12 cellular contexts compared by ENCODE assay signal in genomic region chr17:4735825-4736651, GRCh38. TPM values are rescaled to one million over a fixed set of nuclear protein-coding genes. Genes with fewer than 3 reads are reported as not detected.
DNase-seq lines count a peak whose midpoint lies in the region; ATAC-seq and TF ChIP-seq lines count a peak whose summit lies in the region.
"Had no signal": no experiment of that assay in that cellular context is flagged by ENCODE, and none has a peak within 500 bp of the region (broad histone marks: within the 10 kb centered on the region; RNA-seq: fewer than 3 reads in every experiment).

No MANE protein-coding gene starts in this region.

- peaks cover 18% of the 10 kb centered on the region for H3K4me1 ChIP-seq in mammary epithelial cell (ENCODE audit: insufficient read depth, low read length)
- peaks cover 6 to 25% of the 10 kb centered on the region in 2 donors for H3K4me1 ChIP-seq in adrenal gland (replicated peaks in 1 of 2)
- peaks cover 30% of the 10 kb centered on the region for H3K4me1 ChIP-seq in suprapubic skin

- BruUV-seq in MCF 10A (replicated peaks; lab: Mats Ljungman, UMichigan): no TSS peak
- no TSS peak for BruUV-seq in mammary epithelial cell (replicated peaks; lab: Mats Ljungman, UMichigan)

- WGBS in mammary epithelial cell (ENCODE audit: low coverage, missing lambda C conversion rate): 67% methylated on average over 10 of the region's 11 CpGs
- WGBS in adrenal gland, 4 donors: 60 to 67% (median 65%) methylated on average over 11 of the region's 11 CpGs
- WGBS in suprapubic skin: 73% methylated on average over 11 of the region's 11 CpGs

- intact Hi-C loops in MCF 10A (cut with micrococcal nuclease) (no loop called here), mammary epithelial cell (cut with micrococcal nuclease) (loop anchor here (10.0 kb wide), 1 partner anchor 329 kb away; no protein-coding TSS in a partner anchor), adrenal gland (cut with DNase I) (loop anchor here in 1 of 2 donors (10.0 kb wide), 1 partner anchor 49 kb away; the partner anchor contains the start of genes GLTPD2 and VMO1)

- dilution Hi-C loops in mammary epithelial cell (cut with HindIII; ENCODE audit: low sequenced_read_pairs): no loop called here

- H3K36me3 ChIP-seq in mammary epithelial cell (ENCODE audit: insufficient read depth, low read length) (no peaks in the 10 kb centered on the region), adrenal gland (replicated peaks in 1 of 2) (no peaks in the 10 kb centered on the region), suprapubic skin (peaks cover 20% of the 10 kb centered on the region)

- TF ChIP-seq POLR2A in adrenal gland (IDR thresholded peaks at IDR 0.05) (no peak), suprapubic skin (IDR thresholded peaks at IDR 0.05) (no peak)

- ATAC-seq in HG03520 (IDR thresholded peaks at IDR 0.05; ENCODE audit: unreplicated experiment): no peak
- ATAC-seq: WTC11 had no signal

- no peak overlapping the region for H2AFZ ChIP-seq in mammary epithelial cell (ENCODE audit: low read depth, low read length)

- no peak overlapping the region for H3K4me3 ChIP-seq in mammary epithelial cell (replicated peaks in 1 of 3; ENCODE audit: insufficient read depth in 1 of 3, low read depth in 2 of 3, low read length in 3 of 3)
- no peak overlapping the region for H3K4me3 ChIP-seq in adrenal gland
- no peak overlapping the region for H3K4me3 ChIP-seq in suprapubic skin

- no peaks in the 10 kb centered on the region for H4K20me1 ChIP-seq in mammary epithelial cell (ENCODE audit: insufficient read depth, low read length)

- H3K9me3 Mint-ChIP-seq in MCF 10A (ENCODE audit: unreplicated experiment): no peaks in the 10 kb centered on the region
- H3K9me3 Mint-ChIP-seq: WTC11 had no signal

- POLR2A ChIA-PET in MCF 10A (lab: Yijun Ruan, JAX): interaction anchor here (0.7 to 1.7 kb wide), 5 partner anchors 26 to 212 kb away, joined by 3 to 4 read pairs (median 4); partner anchors contain the start of gene PELP1

- in situ Hi-C loops in mammary epithelial cell (cut with MboI; ENCODE audit: low sequenced_read_pairs in 2 of 2): loop anchor here (10.0 kb wide), 1 partner anchor 149 kb away; no protein-coding TSS in a partner anchor

- peaks cover 20% of the 10 kb centered on the region for H3K36me3 Mint-ChIP-seq in MCF 10A (ENCODE audit: insufficient read depth, unreplicated experiment)
- H3K36me3 Mint-ChIP-seq: WTC11 had no signal

- H3K27me3 ChIP-seq in mammary epithelial cell (ENCODE audit: insufficient read depth, low read length) (no peaks in the 10 kb centered on the region), adrenal gland (no peaks in the 10 kb centered on the region), suprapubic skin (no peaks in the 10 kb centered on the region)

- peaks cover 30% of the 10 kb centered on the region for H3K4me1 Mint-ChIP-seq in MCF 10A (ENCODE audit: insufficient read depth, unreplicated experiment)

- CTCF ChIA-PET in MCF 10A (lab: Yijun Ruan, JAX) (interaction anchor here (0.7 to 2.4 kb wide), 3 partner anchors 52 to 173 kb away, joined by 3 to 8 read pairs (median 3); no protein-coding TSS in a partner anchor), mammary epithelial cell (lab: Charles Lee; ENCODE audit: low non-redundant PET) (no interaction called here)

- no peak for TF ChIP-seq CTCF in MCF 10A (IDR thresholded peaks at IDR 0.05; ENCODE audit: unreplicated experiment)
- TF ChIP-seq CTCF in mammary epithelial cell (conservative IDR thresholded peaks at IDR 0.05 in 1 of 2, IDR thresholded peaks at IDR 0.05 in 1 of 2; ENCODE audit: extremely low read depth in 1 of 2, insufficient read depth in 1 of 2, low read depth in 1 of 2, low read length in 2 of 2): no peak
- no peak for TF ChIP-seq CTCF in adrenal gland (IDR thresholded peaks at IDR 0.05)
- TF ChIP-seq CTCF in suprapubic skin (IDR thresholded peaks at IDR 0.05): no peak

- H3K27ac Mint-ChIP-seq in MCF 10A (ENCODE audit: low read depth, unreplicated experiment): peak overlapping the region; percentile 17
- H3K27ac Mint-ChIP-seq: WTC11 had no signal

- H3K9me3 ChIP-seq in mammary epithelial cell (replicated peaks; ENCODE audit: insufficient read depth, low read length) (no peaks in the 10 kb centered on the region), adrenal gland (replicated peaks in 1 of 3) (no peaks in the 10 kb centered on the region), suprapubic skin (no peaks in the 10 kb centered on the region)

- H3K27ac ChIP-seq in mammary epithelial cell (ENCODE audit: insufficient read depth, low read depth, low read length) (no peak overlapping the region), adrenal gland (peak overlapping the region in 4 of 5 donors; percentile 12 to 76 (median 38)), suprapubic skin (no peak overlapping the region)

- H3K9ac ChIP-seq in mammary epithelial cell (ENCODE audit: insufficient read depth, low read length): no peak overlapping the region

- DNase-seq in MCF 10A (ENCODE audit: unreplicated experiment) (no peak), mammary epithelial cell (no peak), adrenal gland (peak in 4 of 7 donors; percentile 50 to 73 (median 66)), lung microvascular endothelial cell (ENCODE audit: low read depth in 2 of 2) (peak; percentile 36 to 66), suprapubic skin (ENCODE audit: low spot score in 2 of 2) (no peak), AG20443 (ENCODE audit: low spot score) (no peak), NCI-H1092 (lab: John Stamatoyannopoulos, UW) (no peak)
- DNase-seq: mesendoderm, NCI-H446 treated with DMSO at 0.1 percent for 48 hours had no signal

- H3K4me3 Mint-ChIP-seq in MCF 10A (ENCODE audit: unreplicated experiment): no peak overlapping the region
- H3K4me3 Mint-ChIP-seq: WTC11 had no signal

- no peak for TF ChIP-seq EP300 in suprapubic skin (IDR thresholded peaks at IDR 0.05)

- no peaks in the 10 kb centered on the region for H3K27me3 Mint-ChIP-seq in MCF 10A (ENCODE audit: insufficient read depth, unreplicated experiment)

- peaks cover 5% of the 10 kb centered on the region for H3K79me2 ChIP-seq in mammary epithelial cell (ENCODE audit: insufficient read depth, low read length)

- no peak overlapping the region for H3K4me2 ChIP-seq in mammary epithelial cell (ENCODE audit: insufficient read depth, low read depth, low read length)

RNA-seq across cellular contexts. Expression of gene ZMYND15, which starts 3.6 kb away (rescaled TPM):
- total RNA-seq in MCF 10A (2022): 1.3 and 1.8 TPM in 2 replicates
- under 1 TPM; 0.33 to 0.52 TPM for total RNA-seq in mammary epithelial cell
- 0.24 TPM for polyA plus RNA-seq in mammary epithelial cell
- not detected for polyA minus RNA-seq in mammary epithelial cell
- total RNA-seq in adrenal gland: 1 to 10 TPM in 6 of 8 donors, under 1 TPM in 2; 0.18 to 3.2 (median 1.7) TPM
- 1 to 10 TPM in 2 of 3 donors, under 1 TPM in 1; 0.93 to 8.4 (median 3.3) TPM for polyA plus RNA-seq in adrenal gland
- under 0.01 TPM in 1 of 2 replicates, not detected in the other for total RNA-seq in lung microvascular endothelial cell
- total RNA-seq in suprapubic skin: 1 to 10 TPM in 2 of 4 donors, under 1 TPM in 2; 0.40 to 2.8 (median 1.3) TPM
- total RNA-seq: Daoy had no signal

RNA-seq across cellular contexts. Expression of gene CXCL16, which starts 3.7 kb away (rescaled TPM):
- total RNA-seq in MCF 10A (2022): 16.7 and 20.6 TPM in 2 replicates
- total RNA-seq in mammary epithelial cell: 10 to 100 TPM; 12.7 to 20.2 TPM
- polyA plus RNA-seq in mammary epithelial cell: 13.1 TPM
- 57.9 TPM for polyA minus RNA-seq in mammary epithelial cell
- 10 to 100 TPM; 25.2 to 50.1 (median 39.1) TPM for total RNA-seq in adrenal gland
- 10 to 100 TPM; 19.3 to 45.9 (median 28.8) TPM for polyA plus RNA-seq in adrenal gland
- 1.1 and 1.6 TPM in 2 replicates for total RNA-seq in lung microvascular endothelial cell
- 10 to 100 TPM; 12.5 to 33.9 (median 18.8) TPM for total RNA-seq in suprapubic skin

RNA-seq across cellular contexts. Expression of gene MED11, which starts 4.8 kb away (rescaled TPM):
- total RNA-seq in MCF 10A (2022) (15.2 and 15.8 TPM in 2 replicates), mammary epithelial cell (10 to 100 TPM; 12.7 to 16.4 TPM), adrenal gland (10 to 100 TPM; 27.4 to 55.6 (median 43.7) TPM), lung microvascular endothelial cell (9.2 and 11.1 TPM in 2 replicates), suprapubic skin (10 to 100 TPM; 15.0 to 38.0 (median 26.4) TPM)
- polyA plus RNA-seq in mammary epithelial cell (53.3 TPM), adrenal gland (10 to 100 TPM; 53.7 to 80.5 (median 70.1) TPM)
- 24.2 TPM for polyA minus RNA-seq in mammary epithelial cell

RNA-seq across cellular contexts. Expression of gene ARRB2, which starts 25.6 kb away (rescaled TPM):
- 20.7 and 25.1 TPM in 2 replicates for total RNA-seq in MCF 10A (2022)
- 10 to 100 TPM in 1 of 2 donors, 1 to 10 TPM in 1; 3.5 to 14.4 TPM for total RNA-seq in mammary epithelial cell
- polyA plus RNA-seq in mammary epithelial cell: 14.6 TPM
- polyA minus RNA-seq in mammary epithelial cell: 23.4 TPM
- 10 to 100 TPM; 18.5 to 99.1 (median 60.0) TPM for total RNA-seq in adrenal gland
- 100 to 1,000 TPM in 1 of 3 donors, 10 to 100 TPM in 2; 35.9 to 130 (median 68.9) TPM for polyA plus RNA-seq in adrenal gland
- total RNA-seq in lung microvascular endothelial cell: 4.2 and 4.8 TPM in 2 replicates
- total RNA-seq in suprapubic skin: 10 to 100 TPM; 12.1 to 20.6 (median 16.0) TPM

RNA-seq across cellular contexts. Expression of gene PELP1, which starts 32.1 kb away (rescaled TPM):
- total RNA-seq in MCF 10A (2022) (63.9 and 74.8 TPM in 2 replicates), mammary epithelial cell (10 to 100 TPM; 29.0 to 56.6 TPM), adrenal gland (10 to 100 TPM; 10.8 to 63.7 (median 30.7) TPM), lung microvascular endothelial cell (7.6 and 9.1 TPM in 2 replicates), suprapubic skin (10 to 100 TPM; 32.2 to 79.3 (median 60.9) TPM)
- polyA plus RNA-seq in mammary epithelial cell (19.1 TPM), adrenal gland (10 to 100 TPM; 15.0 to 87.8 (median 60.9) TPM)
- polyA minus RNA-seq in mammary epithelial cell: 94.6 TPM

Comparison
In these comparisons a context has a peak if more than half of its experiments do, and no peak if none do; other contexts are left out.
1. DNase-seq: peak in adrenal gland (4 of 7) and lung microvascular endothelial cell (2 of 2); none in MCF 10A (single experiment), mammary epithelial cell (single experiment), suprapubic skin (0 of 2), AG20443 (single experiment) and NCI-H1092 (single experiment).
2. H3K27ac ChIP-seq: peak in adrenal gland (4 of 5); none in mammary epithelial cell (single experiment) and suprapubic skin (single experiment).